Comparison of ENCODE assay signal across 13 cellular contexts in the genomic region with DNA sequence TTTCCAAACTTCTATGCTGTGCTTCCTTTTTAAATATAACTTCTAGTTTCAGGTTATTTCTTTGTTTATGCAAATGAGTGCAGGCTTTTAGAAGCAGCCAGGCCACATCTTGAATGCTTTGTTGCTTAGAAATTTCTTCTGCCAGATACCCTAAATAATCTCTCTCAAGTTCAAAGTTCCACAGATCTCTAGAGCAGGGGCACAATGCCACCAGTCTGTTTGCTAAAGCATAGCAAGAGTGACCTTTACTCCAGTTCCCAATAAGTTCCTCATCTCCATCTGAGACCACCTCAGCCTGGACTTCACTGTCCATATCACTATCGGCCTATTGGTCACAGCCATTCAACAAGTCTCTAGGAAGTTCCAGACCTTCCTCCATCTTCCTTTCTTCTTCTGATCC. TPM values are rescaled to one million over a fixed set of nuclear protein-coding genes. Genes with fewer than 3 reads are reported as not detected.
"Had no signal": no experiment of that assay in that cellular context is flagged by ENCODE, and none has a peak within 500 bp of the region (broad histone marks: within the 10 kb centered on the region; RNA-seq: fewer than 3 reads in every experiment).

No MANE protein-coding gene starts in this region.

RNA-seq across cellular contexts. Expression of gene NKX2-4, which starts 26.4 kb away (rescaled TPM):
- total RNA-seq: activated B cell treated with CpG ODN at 0.5 μM for 24 hours; activated CD4-positive, alpha-beta memory T cell treated with anti-CD3 and anti-CD28 coated beads for 36 hours; activated CD4-positive, alpha-beta memory T cell treated with anti-CD3 and anti-CD28 coated beads, Interleukin-2, amount 10 ng/mL, durations not matched to agents 7 days and 5 days; activated CD4-positive, alpha-beta T cell treated with anti-CD3 and anti-CD28 coated beads for 36 hours; activated CD4-positive, alpha-beta T cell treated with anti-CD3 and anti-CD28 coated beads, Interleukin-2, amount 10 ng/mL, durations not matched to agents 24 days and 14 days; activated CD4-positive, alpha-beta T cell treated with anti-CD3 and anti-CD28 coated beads, Interleukin-2, amount 10 ng/mL, durations not matched to agents 7 days and 5 days; activated CD8-positive, alpha-beta memory T cell treated with anti-CD3 and anti-CD28 coated beads for 36 hours; activated CD8-positive, alpha-beta memory T cell treated with anti-CD3 and anti-CD28 coated beads, Interleukin-2, amount 10 ng/mL, durations not matched to agents 7 days and 5 days; activated CD8-positive, alpha-beta T cell treated with anti-CD3 and anti-CD28 coated beads for 36 hours; activated CD8-positive, alpha-beta T cell treated with anti-CD3 and anti-CD28 coated beads, Interleukin-2, amount 10 ng/mL, durations not matched to agents 7 days and 5 days; T-helper 1 cell treated with Interleukin-12 subunit alpha and Interleukin-12 subunit beta and Interleukin-4 antibody, amounts not matched to agents 30 ng/mL and 1 ng/mL, for 36 hours; T-helper 17 cell; T-helper 2 cell treated with Interferon-gamma antibody and Interleukin-4, amounts not matched to agents 100 ng/mL and 5 ng/mL, for 36 hours had no signal
